ENCODE assay signal across 2 cellular contexts in the genomic region with DNA sequence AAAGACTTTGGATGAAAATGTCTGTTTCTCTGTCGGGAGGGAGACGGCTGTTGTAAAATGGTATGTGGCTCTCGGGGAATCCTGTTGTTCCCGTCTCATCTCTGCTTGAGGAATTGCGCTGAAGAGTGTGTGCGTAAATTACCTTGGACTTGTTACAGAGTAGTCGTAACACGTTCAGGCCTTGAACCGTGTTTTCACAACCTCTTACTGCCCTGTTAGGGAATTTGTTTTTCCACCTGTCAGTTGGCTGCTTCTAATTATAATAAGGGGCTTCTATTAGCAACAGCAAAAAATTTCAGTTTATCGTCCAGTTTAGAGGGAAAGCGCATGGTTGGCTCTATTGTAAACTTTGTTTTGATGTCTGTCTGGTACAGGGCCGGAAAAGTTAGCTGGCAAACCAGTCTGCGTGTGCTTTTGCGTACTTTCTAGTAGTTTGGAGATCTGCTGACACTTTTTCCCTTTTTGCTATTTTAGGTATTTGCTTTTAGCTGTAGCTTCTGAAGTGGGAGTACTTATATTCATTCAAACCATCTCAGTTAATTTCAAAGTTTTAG.
TF ChIP-seq lines count a peak whose summit lies in the region.

No MANE protein-coding gene starts in this region.

TF ChIP-seq in GM23338, 12 proteins besides CTCF, POLR2A, EP300 and RAD21:
- TF ChIP-seq NANOG (IDR thresholded peaks at IDR 0.05; ENCODE audit: borderline replicate concordance) (no peak), ZNF114 (CRISPR knock-in tag; IDR thresholded peaks at IDR 0.05) (no peak), STAT1 (IDR thresholded peaks at IDR 0.05; ENCODE audit: unreplicated experiment) (no peak), JUNB (IDR thresholded peaks at IDR 0.05; ENCODE audit: unreplicated experiment) (no peak), POLR2AphosphoS5 (IDR thresholded peaks at IDR 0.05; ENCODE audit: low read depth) (no peak)
- TF ChIP-seq, protein P1, sequence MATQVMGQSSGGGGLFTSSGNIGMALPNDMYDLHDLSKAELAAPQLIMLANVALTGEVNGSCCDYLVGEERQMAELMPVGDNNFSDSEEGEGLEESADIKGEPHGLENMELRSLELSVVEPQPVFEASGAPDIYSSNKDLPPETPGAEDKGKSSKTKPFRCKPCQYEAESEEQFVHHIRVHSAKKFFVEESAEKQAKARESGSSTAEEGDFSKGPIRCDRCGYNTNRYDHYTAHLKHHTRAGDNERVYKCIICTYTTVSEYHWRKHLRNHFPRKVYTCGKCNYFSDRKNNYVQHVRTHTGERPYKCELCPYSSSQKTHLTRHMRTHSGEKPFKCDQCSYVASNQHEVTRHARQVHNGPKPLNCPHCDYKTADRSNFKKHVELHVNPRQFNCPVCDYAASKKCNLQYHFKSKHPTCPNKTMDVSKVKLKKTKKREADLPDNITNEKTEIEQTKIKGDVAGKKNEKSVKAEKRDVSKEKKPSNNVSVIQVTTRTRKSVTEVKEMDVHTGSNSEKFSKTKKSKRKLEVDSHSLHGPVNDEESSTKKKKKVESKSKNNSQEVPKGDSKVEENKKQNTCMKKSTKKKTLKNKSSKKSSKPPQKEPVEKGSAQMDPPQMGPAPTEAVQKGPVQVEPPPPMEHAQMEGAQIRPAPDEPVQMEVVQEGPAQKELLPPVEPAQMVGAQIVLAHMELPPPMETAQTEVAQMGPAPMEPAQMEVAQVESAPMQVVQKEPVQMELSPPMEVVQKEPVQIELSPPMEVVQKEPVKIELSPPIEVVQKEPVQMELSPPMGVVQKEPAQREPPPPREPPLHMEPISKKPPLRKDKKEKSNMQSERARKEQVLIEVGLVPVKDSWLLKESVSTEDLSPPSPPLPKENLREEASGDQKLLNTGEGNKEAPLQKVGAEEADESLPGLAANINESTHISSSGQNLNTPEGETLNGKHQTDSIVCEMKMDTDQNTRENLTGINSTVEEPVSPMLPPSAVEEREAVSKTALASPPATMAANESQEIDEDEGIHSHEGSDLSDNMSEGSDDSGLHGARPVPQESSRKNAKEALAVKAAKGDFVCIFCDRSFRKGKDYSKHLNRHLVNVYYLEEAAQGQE (IDR thresholded peaks at IDR 0.05; ENCODE audit: unreplicated experiment): no peak
- TF ChIP-seq, protein P2, sequence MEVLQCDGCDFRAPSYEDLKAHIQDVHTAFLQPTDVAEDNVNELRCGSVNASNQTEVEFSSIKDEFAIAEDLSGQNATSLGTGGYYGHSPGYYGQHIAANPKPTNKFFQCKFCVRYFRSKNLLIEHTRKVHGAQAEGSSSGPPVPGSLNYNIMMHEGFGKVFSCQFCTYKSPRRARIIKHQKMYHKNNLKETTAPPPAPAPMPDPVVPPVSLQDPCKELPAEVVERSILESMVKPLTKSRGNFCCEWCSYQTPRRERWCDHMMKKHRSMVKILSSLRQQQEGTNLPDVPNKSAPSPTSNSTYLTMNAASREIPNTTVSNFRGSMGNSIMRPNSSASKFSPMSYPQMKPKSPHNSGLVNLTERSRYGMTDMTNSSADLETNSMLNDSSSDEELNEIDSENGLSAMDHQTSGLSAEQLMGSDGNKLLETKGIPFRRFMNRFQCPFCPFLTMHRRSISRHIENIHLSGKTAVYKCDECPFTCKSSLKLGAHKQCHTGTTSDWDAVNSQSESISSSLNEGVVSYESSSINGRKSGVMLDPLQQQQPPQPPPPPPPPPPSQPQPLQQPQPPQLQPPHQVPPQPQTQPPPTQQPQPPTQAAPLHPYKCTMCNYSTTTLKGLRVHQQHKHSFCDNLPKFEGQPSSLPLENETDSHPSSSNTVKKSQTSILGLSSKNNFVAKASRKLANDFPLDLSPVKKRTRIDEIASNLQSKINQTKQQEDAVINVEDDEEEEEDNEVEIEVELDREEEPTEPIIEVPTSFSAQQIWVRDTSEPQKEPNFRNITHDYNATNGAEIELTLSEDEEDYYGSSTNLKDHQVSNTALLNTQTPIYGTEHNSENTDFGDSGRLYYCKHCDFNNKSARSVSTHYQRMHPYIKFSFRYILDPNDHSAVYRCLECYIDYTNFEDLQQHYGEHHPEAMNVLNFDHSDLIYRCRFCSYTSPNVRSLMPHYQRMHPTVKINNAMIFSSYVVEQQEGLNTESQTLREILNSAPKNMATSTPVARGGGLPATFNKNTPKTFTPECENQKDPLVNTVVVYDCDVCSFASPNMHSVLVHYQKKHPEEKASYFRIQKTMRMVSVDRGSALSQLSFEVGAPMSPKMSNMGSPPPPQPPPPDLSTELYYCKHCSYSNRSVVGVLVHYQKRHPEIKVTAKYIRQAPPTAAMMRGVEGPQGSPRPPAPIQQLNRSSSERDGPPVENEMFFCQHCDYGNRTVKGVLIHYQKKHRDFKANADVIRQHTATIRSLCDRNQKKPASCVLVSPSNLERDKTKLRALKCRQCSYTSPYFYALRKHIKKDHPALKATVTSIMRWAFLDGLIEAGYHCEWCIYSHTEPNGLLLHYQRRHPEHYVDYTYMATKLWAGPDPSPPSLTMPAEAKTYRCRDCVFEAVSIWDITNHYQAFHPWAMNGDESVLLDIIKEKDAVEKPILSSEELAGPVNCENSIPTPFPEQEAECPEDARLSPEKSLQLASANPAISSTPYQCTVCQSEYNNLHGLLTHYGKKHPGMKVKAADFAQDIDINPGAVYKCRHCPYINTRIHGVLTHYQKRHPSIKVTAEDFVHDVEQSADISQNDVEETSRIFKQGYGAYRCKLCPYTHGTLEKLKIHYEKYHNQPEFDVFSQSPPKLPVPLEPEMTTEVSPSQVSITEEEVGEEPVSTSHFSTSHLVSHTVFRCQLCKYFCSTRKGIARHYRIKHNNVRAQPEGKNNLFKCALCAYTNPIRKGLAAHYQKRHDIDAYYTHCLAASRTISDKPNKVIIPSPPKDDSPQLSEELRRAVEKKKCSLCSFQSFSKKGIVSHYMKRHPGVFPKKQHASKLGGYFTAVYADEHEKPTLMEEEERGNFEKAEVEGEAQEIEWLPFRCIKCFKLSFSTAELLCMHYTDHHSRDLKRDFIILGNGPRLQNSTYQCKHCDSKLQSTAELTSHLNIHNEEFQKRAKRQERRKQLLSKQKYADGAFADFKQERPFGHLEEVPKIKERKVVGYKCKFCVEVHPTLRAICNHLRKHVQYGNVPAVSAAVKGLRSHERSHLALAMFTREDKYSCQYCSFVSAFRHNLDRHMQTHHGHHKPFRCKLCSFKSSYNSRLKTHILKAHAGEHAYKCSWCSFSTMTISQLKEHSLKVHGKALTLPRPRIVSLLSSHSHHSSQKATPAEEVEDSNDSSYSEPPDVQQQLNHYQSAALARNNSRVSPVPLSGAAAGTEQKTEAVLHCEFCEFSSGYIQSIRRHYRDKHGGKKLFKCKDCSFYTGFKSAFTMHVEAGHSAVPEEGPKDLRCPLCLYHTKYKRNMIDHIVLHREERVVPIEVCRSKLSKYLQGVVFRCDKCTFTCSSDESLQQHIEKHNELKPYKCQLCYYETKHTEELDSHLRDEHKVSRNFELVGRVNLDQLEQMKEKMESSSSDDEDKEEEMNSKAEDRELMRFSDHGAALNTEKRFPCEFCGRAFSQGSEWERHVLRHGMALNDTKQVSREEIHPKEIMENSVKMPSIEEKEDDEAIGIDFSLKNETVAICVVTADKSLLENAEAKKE (CRISPR knock-in tag; IDR thresholded peaks at IDR 0.05): no peak
TF ChIP-seq in GM23338: peak in this region for 0.

TF ChIP-seq in GM12878, 131 proteins besides CTCF, POLR2A, EP300 and RAD21:
- TF ChIP-seq NBN (IDR thresholded peaks at IDR 0.05): peak; percentile 79; the same call in 1 of the 2 replicates
- 0 out of 4 replicates have a peak, but pooled peaks of 1 of the 2 experiments have one; percentile 10 for TF ChIP-seq IKZF2 (IDR thresholded peaks at IDR 0.05)
- TF ChIP-seq, protein P3, sequence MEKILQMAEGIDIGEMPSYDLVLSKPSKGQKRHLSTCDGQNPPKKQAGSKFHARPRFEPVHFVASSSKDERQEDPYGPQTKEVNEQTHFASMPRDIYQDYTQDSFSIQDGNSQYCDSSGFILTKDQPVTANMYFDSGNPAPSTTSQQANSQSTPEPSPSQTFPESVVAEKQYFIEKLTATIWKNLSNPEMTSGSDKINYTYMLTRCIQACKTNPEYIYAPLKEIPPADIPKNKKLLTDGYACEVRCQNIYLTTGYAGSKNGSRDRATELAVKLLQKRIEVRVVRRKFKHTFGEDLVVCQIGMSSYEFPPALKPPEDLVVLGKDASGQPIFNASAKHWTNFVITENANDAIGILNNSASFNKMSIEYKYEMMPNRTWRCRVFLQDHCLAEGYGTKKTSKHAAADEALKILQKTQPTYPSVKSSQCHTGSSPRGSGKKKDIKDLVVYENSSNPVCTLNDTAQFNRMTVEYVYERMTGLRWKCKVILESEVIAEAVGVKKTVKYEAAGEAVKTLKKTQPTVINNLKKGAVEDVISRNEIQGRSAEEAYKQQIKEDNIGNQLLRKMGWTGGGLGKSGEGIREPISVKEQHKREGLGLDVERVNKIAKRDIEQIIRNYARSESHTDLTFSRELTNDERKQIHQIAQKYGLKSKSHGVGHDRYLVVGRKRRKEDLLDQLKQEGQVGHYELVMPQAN (conservative IDR thresholded peaks at IDR 0.05): 0 out of 2 replicates have a peak, but pooled peaks have one; percentile 28
- 0 out of 2 replicates have a peak, but pooled peaks have one; percentile 11 for TF ChIP-seq FOXM1 (IDR thresholded peaks at IDR 0.05; ENCODE audit: low read depth, low read length)
- TF ChIP-seq SMARCA5 (IDR thresholded peaks at IDR 0.05): no peak
- TF ChIP-seq HDGF (IDR thresholded peaks at IDR 0.05): 0 out of 2 replicates have a peak, but pooled peaks have one; percentile 16
- peak; percentile 6; the same call in 1 of the 2 replicates for TF ChIP-seq MTA2 (IDR thresholded peaks at IDR 0.05; ENCODE audit: low read depth)
- TF ChIP-seq, protein P4, sequence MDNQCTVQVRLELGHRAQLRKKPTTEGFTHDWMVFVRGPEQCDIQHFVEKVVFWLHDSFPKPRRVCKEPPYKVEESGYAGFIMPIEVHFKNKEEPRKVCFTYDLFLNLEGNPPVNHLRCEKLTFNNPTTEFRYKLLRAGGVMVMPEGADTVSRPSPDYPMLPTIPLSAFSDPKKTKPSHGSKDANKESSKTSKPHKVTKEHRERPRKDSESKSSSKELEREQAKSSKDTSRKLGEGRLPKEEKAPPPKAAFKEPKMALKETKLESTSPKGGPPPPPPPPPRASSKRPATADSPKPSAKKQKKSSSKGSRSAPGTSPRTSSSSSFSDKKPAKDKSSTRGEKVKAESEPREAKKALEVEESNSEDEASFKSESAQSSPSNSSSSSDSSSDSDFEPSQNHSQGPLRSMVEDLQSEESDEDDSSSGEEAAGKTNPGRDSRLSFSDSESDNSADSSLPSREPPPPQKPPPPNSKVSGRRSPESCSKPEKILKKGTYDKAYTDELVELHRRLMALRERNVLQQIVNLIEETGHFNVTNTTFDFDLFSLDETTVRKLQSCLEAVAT (IDR thresholded peaks at IDR 0.05): 0 out of 2 replicates have a peak, but pooled peaks have one; percentile 47
- TF ChIP-seq, protein P5, sequence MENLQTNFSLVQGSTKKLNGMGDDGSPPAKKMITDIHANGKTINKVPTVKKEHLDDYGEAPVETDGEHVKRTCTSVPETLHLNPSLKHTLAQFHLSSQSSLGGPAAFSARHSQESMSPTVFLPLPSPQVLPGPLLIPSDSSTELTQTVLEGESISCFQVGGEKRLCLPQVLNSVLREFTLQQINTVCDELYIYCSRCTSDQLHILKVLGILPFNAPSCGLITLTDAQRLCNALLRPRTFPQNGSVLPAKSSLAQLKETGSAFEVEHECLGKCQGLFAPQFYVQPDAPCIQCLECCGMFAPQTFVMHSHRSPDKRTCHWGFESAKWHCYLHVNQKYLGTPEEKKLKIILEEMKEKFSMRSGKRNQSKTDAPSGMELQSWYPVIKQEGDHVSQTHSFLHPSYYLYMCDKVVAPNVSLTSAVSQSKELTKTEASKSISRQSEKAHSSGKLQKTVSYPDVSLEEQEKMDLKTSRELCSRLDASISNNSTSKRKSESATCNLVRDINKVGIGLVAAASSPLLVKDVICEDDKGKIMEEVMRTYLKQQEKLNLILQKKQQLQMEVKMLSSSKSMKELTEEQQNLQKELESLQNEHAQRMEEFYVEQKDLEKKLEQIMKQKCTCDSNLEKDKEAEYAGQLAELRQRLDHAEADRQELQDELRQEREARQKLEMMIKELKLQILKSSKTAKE (IDR thresholded peaks at IDR 0.05; ENCODE audit: low read depth, poor library complexity, severe bottlenecking): peak; percentile 49
- TF ChIP-seq MYB (IDR thresholded peaks at IDR 0.05; ENCODE audit: borderline replicate concordance, low read depth, low read length): no peak
- no peak for TF ChIP-seq DPF2 (IDR thresholded peaks at IDR 0.05)
- TF ChIP-seq TCF12 (IDR thresholded peaks at IDR 0.05; ENCODE audit: low read depth, low read length): no peak
